In genomic region chr4:35559559-35560365, GRCh38 we compare ENCODE assay signal across 26 cellular contexts.
A peak's percentile ranks its signal among the peaks of the same experiment; 100 is the strongest.
DNase-seq lines count a peak whose midpoint lies in the region; ATAC-seq and TF ChIP-seq lines count a peak whose summit lies in the region.
"Had no signal": no experiment of that assay in that cellular context is flagged by ENCODE, and none has a peak within 500 bp of the region (broad histone marks: within the 10 kb centered on the region; RNA-seq: fewer than 3 reads in every experiment).

No MANE protein-coding gene starts in this region.

- no peaks in the 10 kb centered on the region for H3K9me3 ChIP-seq in upper lobe of right lung

- H3K4me3 ChIP-seq in astrocyte of the spinal cord (ENCODE audit: low read depth, low read length) (no peak overlapping the region), fibroblast of villous mesenchyme (ENCODE audit: low read depth, low read length) (no peak overlapping the region), upper lobe of right lung (no peak overlapping the region)
- H3K4me3 ChIP-seq: esophagus muscularis mucosa, lung, ovary had no signal

- no peaks in the 10 kb centered on the region for H3K4me1 ChIP-seq in upper lobe of right lung
- H3K4me1 ChIP-seq: esophagus muscularis mucosa had no signal

- no peak for TF ChIP-seq CTCF in astrocyte of the spinal cord (IDR thresholded peaks at IDR 0.05; ENCODE audit: low read depth, low read length)
- no peak for TF ChIP-seq CTCF in fibroblast of villous mesenchyme (IDR thresholded peaks at IDR 0.05; ENCODE audit: insufficient read depth, low read depth, low read length)
- TF ChIP-seq CTCF in upper lobe of right lung (IDR thresholded peaks at IDR 0.05), result no peak

- ATAC-seq in upper lobe of right lung (no peak), HG02623 (IDR thresholded peaks at IDR 0.05; ENCODE audit: unreplicated experiment) (no peak), HG03378 (IDR thresholded peaks at IDR 0.05; ENCODE audit: unreplicated experiment) (no peak)
- ATAC-seq: effector memory CD8-positive, alpha-beta T cell had no signal

- DNase-seq in NCI-H345 (lab: John Stamatoyannopoulos, UW), result peak; percentile 0
- no peak for DNase-seq in NCI-H345 treated with DMSO at 0.1 percent for 48 hours (lab: John Stamatoyannopoulos, UW; ENCODE audit: unreplicated experiment)
- peak; percentile 2 for DNase-seq in astrocyte of the spinal cord (ENCODE audit: low read depth, low spot score)
- peak; percentile 0 for DNase-seq in fibroblast of villous mesenchyme (ENCODE audit: low read depth)
- peak; percentile 57 for DNase-seq in upper lobe of right lung
- no peak for DNase-seq in epidermal melanocyte (ENCODE audit: insufficient read length, low spot score)
- DNase-seq: activated CD4-positive, alpha-beta T cell treated with anti-CD3 and anti-CD28 coated beads for 4 hours; activated T-cell treated with anti-CD3 and anti-CD28 coated beads for 4 hours; anterior cingulate cortex; Calu3; cortex of kidney; effector memory CD8-positive, alpha-beta T cell; foreskin melanocyte; NCI-H1092 treated with DMSO at 0.1 percent for 48 hours; NCI-H1694 treated with DMSO at 0.1 percent for 48 hours; NCI-H82; ovary; stimulated activated CD4-positive, alpha-beta T cell treated with anti-CD3 and anti-CD28 coated beads, Interleukin-15, amount 100 ng/mL, for 24 hours; stimulated activated CD4-positive, alpha-beta T cell treated with anti-CD3 and anti-CD28 coated beads, Interleukin-4, amount 100 ng/mL, for 4 hours; SW 1271; trophoblast cell had no signal

- H3K27me3 ChIP-seq in upper lobe of right lung, result no peaks in the 10 kb centered on the region
- H3K27me3 ChIP-seq: esophagus muscularis mucosa, ovary had no signal

- in situ Hi-C loops in astrocyte of the spinal cord (cut with HindIII; ENCODE audit: low sequenced_read_pairs), result no loop called here

- H3K36me3 ChIP-seq in upper lobe of right lung, result no peaks in the 10 kb centered on the region
- H3K36me3 ChIP-seq: esophagus muscularis mucosa, ovary had no signal

- intact Hi-C loops in upper lobe of right lung (cut with DNase I), result no loop called here

- H3K27ac ChIP-seq in upper lobe of right lung, result no peak overlapping the region
- H3K27ac ChIP-seq: esophagus muscularis mucosa, ovary, VCaP had no signal

Comparison
In these comparisons a context has a peak if more than half of its experiments do, and no peak if none do; other contexts are left out.
1. DNase-seq: peak in NCI-H345 (single experiment), astrocyte of the spinal cord (single experiment), fibroblast of villous mesenchyme (single experiment) and upper lobe of right lung (single experiment); none in NCI-H345 treated with DMSO at 0.1 percent for 48 hours (single experiment) and epidermal melanocyte (single experiment).